Comparison of ENCODE assay signal across 27 cellular contexts in genomic region chr19:45086453-45086852, GRCh38. TPM values are rescaled to one million over a fixed set of nuclear protein-coding genes. Genes with fewer than 3 reads are reported as not detected.
DNase-seq lines count a peak whose midpoint lies in the region; ATAC-seq and TF ChIP-seq lines count a peak whose summit lies in the region.
"Had no signal": no experiment of that assay in that cellular context is flagged by ENCODE, and none has a peak within 500 bp of the region (broad histone marks: within the 10 kb centered on the region; RNA-seq: fewer than 3 reads in every experiment).

No MANE protein-coding gene starts in this region.

- H3K9me3 Mint-ChIP-seq in activated CD4-positive, alpha-beta T cell treated with anti-CD3 and anti-CD28 coated beads, Interleukin-2, amount 10 ng/mL, durations not matched to agents 24 days and 14 days, result peaks cover 3% of the 10 kb centered on the region
- no peaks in the 10 kb centered on the region for H3K9me3 Mint-ChIP-seq in IgD-negative memory B cell
- no peaks in the 10 kb centered on the region for H3K9me3 Mint-ChIP-seq in activated naive CD8-positive, alpha-beta T cell treated with anti-CD3 and anti-CD28 coated beads, Interleukin-2, amount 10 ng/mL, durations not matched to agents 7 days and 5 days
- H3K9me3 Mint-ChIP-seq in natural killer cell, result no peaks in the 10 kb centered on the region

- no peak overlapping the region for H3K4me3 ChIP-seq in colonic mucosa
- no peak overlapping the region for H3K4me3 ChIP-seq in esophagus muscularis mucosa
- H3K4me3 ChIP-seq: gastrocnemius medialis, Peyer's patch, thoracic aorta had no signal

- peaks cover 27% of the 10 kb centered on the region for H3K4me1 Mint-ChIP-seq in activated CD4-positive, alpha-beta T cell treated with anti-CD3 and anti-CD28 coated beads, Interleukin-2, amount 10 ng/mL, durations not matched to agents 24 days and 14 days
- H3K4me1 Mint-ChIP-seq in IgD-negative memory B cell (peaks cover 12 to 25% (median 24%) of the 10 kb centered on the region in 3 donors), natural killer cell (peaks cover 39 to 40% of the 10 kb centered on the region in 2 donors)
- H3K4me1 Mint-ChIP-seq in activated naive CD8-positive, alpha-beta T cell treated with anti-CD3 and anti-CD28 coated beads, Interleukin-2, amount 10 ng/mL, durations not matched to agents 7 days and 5 days, result peaks cover 35% of the 10 kb centered on the region

- H3K9me3 ChIP-seq in colonic mucosa (no peaks in the 10 kb centered on the region), esophagus muscularis mucosa (no peaks in the 10 kb centered on the region)
- H3K9me3 ChIP-seq: gastrocnemius medialis, Peyer's patch, thoracic aorta had no signal

- no peak for TF ChIP-seq POLR2A in esophagus muscularis mucosa (IDR thresholded peaks at IDR 0.05; ENCODE audit: low read depth)

- H3K27ac Mint-ChIP-seq in activated CD4-positive, alpha-beta T cell treated with anti-CD3 and anti-CD28 coated beads, Interleukin-2, amount 10 ng/mL, durations not matched to agents 24 days and 14 days, result peak overlapping the region; percentile 14
- peak overlapping the region in 2 of 3 donors; percentile 14 to 59 for H3K27ac Mint-ChIP-seq in IgD-negative memory B cell
- peak overlapping the region; percentile 44 for H3K27ac Mint-ChIP-seq in activated naive CD8-positive, alpha-beta T cell treated with anti-CD3 and anti-CD28 coated beads, Interleukin-2, amount 10 ng/mL, durations not matched to agents 7 days and 5 days
- H3K27ac Mint-ChIP-seq in natural killer cell, result peak overlapping the region; percentile 90 to 92

- H3K4me3 Mint-ChIP-seq in activated CD4-positive, alpha-beta T cell treated with anti-CD3 and anti-CD28 coated beads, Interleukin-2, amount 10 ng/mL, durations not matched to agents 24 days and 14 days, result no peak overlapping the region
- H3K4me3 Mint-ChIP-seq in IgD-negative memory B cell, result peak overlapping the region in 1 of 4 donors; percentile 38
- no peak overlapping the region for H3K4me3 Mint-ChIP-seq in activated naive CD8-positive, alpha-beta T cell treated with anti-CD3 and anti-CD28 coated beads, Interleukin-2, amount 10 ng/mL, durations not matched to agents 7 days and 5 days
- H3K4me3 Mint-ChIP-seq in natural killer cell, result peak overlapping the region; percentile 6
- H3K4me3 Mint-ChIP-seq: activated T-cell treated with anti-CD3 and anti-CD28 coated beads, Interleukin-2, amount 50 U/mL, for 4 hours had no signal

- H3K27ac ChIP-seq in colonic mucosa (no peak overlapping the region), esophagus muscularis mucosa (replicated peaks in 1 of 4) (no peak overlapping the region)
- H3K27ac ChIP-seq: brain microvascular endothelial cell, gastrocnemius medialis, Peyer's patch, thoracic aorta had no signal

- 87% methylated on average over 3 of the region's 3 CpGs for WGBS in esophagus muscularis mucosa

- DNase-seq in activated CD4-positive, alpha-beta T cell treated with anti-CD3 and anti-CD28 coated beads, Interleukin-2, amount 10 ng/mL, durations not matched to agents 24 days and 14 days, result no peak
- no peak for DNase-seq in activated CD4-positive, alpha-beta T cell treated with anti-CD3 and anti-CD28 coated beads for 4 hours
- no peak for DNase-seq in activated naive CD8-positive, alpha-beta T cell treated with anti-CD3 and anti-CD28 coated beads, Interleukin-2, amount 10 ng/mL, durations not matched to agents 7 days and 5 days
- DNase-seq in natural killer cell, result no peak
- DNase-seq in colonic mucosa, result no peak
- no peak for DNase-seq in NCI-H82 treated with DMSO at 0.1 percent for 48 hours (lab: John Stamatoyannopoulos, UW; ENCODE audit: unreplicated experiment)
- DNase-seq in esophagus muscularis mucosa (ENCODE audit: extremely low spot score), result no peak
- DNase-seq: activated T-cell treated with anti-CD3 and anti-CD28 coated beads, Interleukin-2, amount 50 U/mL, for 4 hours; amygdala; brain microvascular endothelial cell; DND-41; gastrocnemius medialis; GF-D8; kidney glomerular epithelial cell; midbrain; naive B cell; NCI-H1436 treated with DMSO at 0.1 percent for 48 hours; Peyer's patch; stimulated activated naive CD4-positive, alpha-beta T cell treated with Interleukin-2 at 50 U/mL for 16 hours; SW 1271 had no signal

- TF ChIP-seq CTCF in natural killer cell (IDR thresholded peaks at IDR 0.05) (no peak), colonic mucosa (IDR thresholded peaks at IDR 0.05) (no peak), esophagus muscularis mucosa (IDR thresholded peaks at IDR 0.05) (no peak)

- H3K4me1 ChIP-seq in colonic mucosa, result no peaks in the 10 kb centered on the region
- peaks cover 7 to 10% (median 10%) of the 10 kb centered on the region in 4 donors for H3K4me1 ChIP-seq in esophagus muscularis mucosa

- peaks cover 47% of the 10 kb centered on the region for H3K36me3 Mint-ChIP-seq in activated CD4-positive, alpha-beta T cell treated with anti-CD3 and anti-CD28 coated beads, Interleukin-2, amount 10 ng/mL, durations not matched to agents 24 days and 14 days (ENCODE audit: low read depth)
- H3K36me3 Mint-ChIP-seq in IgD-negative memory B cell (peaks cover 2% of the 10 kb centered on the region), natural killer cell (peaks cover 9% of the 10 kb centered on the region)
- peaks cover 15% of the 10 kb centered on the region for H3K36me3 Mint-ChIP-seq in activated naive CD8-positive, alpha-beta T cell treated with anti-CD3 and anti-CD28 coated beads, Interleukin-2, amount 10 ng/mL, durations not matched to agents 7 days and 5 days

- H3K27me3 ChIP-seq in colonic mucosa (no peaks in the 10 kb centered on the region), esophagus muscularis mucosa (no peaks in the 10 kb centered on the region)
- H3K27me3 ChIP-seq: brain microvascular endothelial cell, gastrocnemius medialis, Peyer's patch had no signal

- TF ChIP-seq EP300 in esophagus muscularis mucosa (IDR thresholded peaks at IDR 0.05), result no peak

- H3K27me3 Mint-ChIP-seq in activated CD4-positive, alpha-beta T cell treated with anti-CD3 and anti-CD28 coated beads, Interleukin-2, amount 10 ng/mL, durations not matched to agents 24 days and 14 days, result no peaks in the 10 kb centered on the region
- H3K27me3 Mint-ChIP-seq in IgD-negative memory B cell, result no peaks in the 10 kb centered on the region
- H3K27me3 Mint-ChIP-seq in activated naive CD8-positive, alpha-beta T cell treated with anti-CD3 and anti-CD28 coated beads, Interleukin-2, amount 10 ng/mL, durations not matched to agents 7 days and 5 days, result no peaks in the 10 kb centered on the region
- no peaks in the 10 kb centered on the region for H3K27me3 Mint-ChIP-seq in natural killer cell (ENCODE audit: low read depth in 2 of 2)
- H3K27me3 Mint-ChIP-seq: naive B cell had no signal

- ATAC-seq in activated naive CD8-positive, alpha-beta T cell treated with anti-CD3 and anti-CD28 coated beads, Interleukin-2, amount 10 ng/mL, durations not matched to agents 7 days and 5 days (ENCODE audit: low read depth), result no peak
- no peak for ATAC-seq in natural killer cell
- ATAC-seq: activated CD4-positive, CD25-positive, alpha-beta regulatory T cell treated with anti-CD3 and anti-CD28 coated beads, Interleukin-2, amount 50 U/mL, for 24 hours; activated T-cell treated with anti-CD3 and anti-CD28 coated beads, Interleukin-2, amount 50 U/mL, for 4 hours; gastrocnemius medialis; HepG2 had no signal

- H3K9ac ChIP-seq in colonic mucosa (ENCODE audit: low read depth in 2 of 2, low read length in 2 of 2), result no peak overlapping the region

- no peaks in the 10 kb centered on the region for H3K36me3 ChIP-seq in colonic mucosa
- H3K36me3 ChIP-seq in esophagus muscularis mucosa, result peaks cover 0 to 74% (median 45%) of the 10 kb centered on the region in 4 donors

- POLR2A ChIA-PET in activated naive CD8-positive, alpha-beta T cell treated with anti-CD3 and anti-CD28 coated beads, Interleukin-2, amount 10 ng/mL, durations not matched to agents 7 days and 5 days (lab: Charles Lee), result no interaction called here

- intact Hi-C loops in activated CD4-positive, alpha-beta T cell treated with anti-CD3 and anti-CD28 coated beads, Interleukin-2, amount 10 ng/mL, durations not matched to agents 24 days and 14 days (cut with micrococcal nuclease), result no loop called here
- intact Hi-C loops in natural killer cell (cut with micrococcal nuclease), result no loop called here
- intact Hi-C loops in colonic mucosa (cut with DNase I), result no loop called here
- intact Hi-C loops in esophagus muscularis mucosa (cut with DNase I), result no loop called here

RNA-seq across cellular contexts. Expression of gene PPP1R37, which starts 6.5 kb away (rescaled TPM):
- 20.3 and 21.8 TPM in 2 replicates for total RNA-seq in activated CD4-positive, alpha-beta T cell treated with anti-CD3 and anti-CD28 coated beads, Interleukin-2, amount 10 ng/mL, durations not matched to agents 24 days and 14 days
- polyA plus RNA-seq in IgD-negative memory B cell, result 2.3 TPM
- total RNA-seq in activated naive CD8-positive, alpha-beta T cell treated with anti-CD3 and anti-CD28 coated beads, Interleukin-2, amount 10 ng/mL, durations not matched to agents 7 days and 5 days, result 10 to 100 TPM; 29.5 to 31.9 TPM
- 10 to 100 TPM; 23.8 to 29.3 (median 25.0) TPM for total RNA-seq in natural killer cell
- total RNA-seq in colonic mucosa, result 10 to 100 TPM; 28.2 to 46.9 TPM
- total RNA-seq in esophagus muscularis mucosa, result 10 to 100 TPM; 21.0 to 46.7 (median 28.3) TPM

RNA-seq across cellular contexts. Expression of gene GEMIN7, which starts 7.4 kb away (rescaled TPM):
- total RNA-seq in activated CD4-positive, alpha-beta T cell treated with anti-CD3 and anti-CD28 coated beads, Interleukin-2, amount 10 ng/mL, durations not matched to agents 24 days and 14 days, result 51.5 and 54.3 TPM in 2 replicates
- 115 TPM for polyA plus RNA-seq in IgD-negative memory B cell
- 10 to 100 TPM; 24.8 to 26.2 TPM for total RNA-seq in activated naive CD8-positive, alpha-beta T cell treated with anti-CD3 and anti-CD28 coated beads, Interleukin-2, amount 10 ng/mL, durations not matched to agents 7 days and 5 days
- total RNA-seq in natural killer cell (10 to 100 TPM; 27.7 to 28.7 (median 27.9) TPM), colonic mucosa (10 to 100 TPM; 22.4 to 37.5 TPM), esophagus muscularis mucosa (10 to 100 TPM; 12.3 to 19.1 (median 15.3) TPM)

RNA-seq across cellular contexts. Expression of gene ZNF296, which starts 10.2 kb away (rescaled TPM):
- total RNA-seq in activated CD4-positive, alpha-beta T cell treated with anti-CD3 and anti-CD28 coated beads, Interleukin-2, amount 10 ng/mL, durations not matched to agents 24 days and 14 days, result 4.7 and 5.3 TPM in 2 replicates
- polyA plus RNA-seq in IgD-negative memory B cell, result 74.4 TPM
- 1 to 10 TPM; 4.8 TPM for total RNA-seq in activated naive CD8-positive, alpha-beta T cell treated with anti-CD3 and anti-CD28 coated beads, Interleukin-2, amount 10 ng/mL, durations not matched to agents 7 days and 5 days
- 1 to 10 TPM; 5.1 to 8.0 (median 8.0) TPM for total RNA-seq in natural killer cell
- 1 to 10 TPM; 3.4 to 7.0 TPM for total RNA-seq in colonic mucosa
- total RNA-seq in esophagus muscularis mucosa, result under 1 TPM in 2 of 4 donors, not detected in 2; 0.17 to 0.23 TPM
- total RNA-seq: A172, fibroblast of lung, gastrocnemius medialis, LHCN-M2 had no signal

RNA-seq across cellular contexts. Expression of gene CLASRP, which starts 47.6 kb away (rescaled TPM):
- total RNA-seq in activated CD4-positive, alpha-beta T cell treated with anti-CD3 and anti-CD28 coated beads, Interleukin-2, amount 10 ng/mL, durations not matched to agents 24 days and 14 days, result 107 and 111 TPM in 2 replicates
- polyA plus RNA-seq in IgD-negative memory B cell, result 27.0 TPM
- 100 to 1,000 TPM; 128 to 129 TPM for total RNA-seq in activated naive CD8-positive, alpha-beta T cell treated with anti-CD3 and anti-CD28 coated beads, Interleukin-2, amount 10 ng/mL, durations not matched to agents 7 days and 5 days
- total RNA-seq in natural killer cell (100 to 1,000 TPM; 142 to 160 (median 146) TPM), colonic mucosa (10 to 100 TPM; 53.5 to 82.6 TPM), esophagus muscularis mucosa (10 to 100 TPM; 20.7 to 59.8 (median 32.9) TPM)

Comparison
In these comparisons a context has a peak if more than half of its experiments do, and no peak if none do; other contexts are left out.
1. H3K27ac Mint-ChIP-seq: peak in every context shown above with its lines; median percentile 91 in natural killer cell; 44 in activated naive CD8-positive, alpha-beta T cell treated with anti-CD3 and anti-CD28 coated beads, Interleukin-2, amount 10 ng/mL, durations not matched to agents 7 days and 5 days; 36 in IgD-negative memory B cell; 14 in activated CD4-positive, alpha-beta T cell treated with anti-CD3 and anti-CD28 coated beads, Interleukin-2, amount 10 ng/mL, durations not matched to agents 24 days and 14 days.